Comparison of ENCODE assay signal across 32 cellular contexts in genomic region chr1:157697781-157698569, GRCh38. TPM values are rescaled to one million over a fixed set of nuclear protein-coding genes. Genes with fewer than 3 reads are reported as not detected.
DNase-seq lines count a peak whose midpoint lies in the region; ATAC-seq and TF ChIP-seq lines count a peak whose summit lies in the region.
"Had no signal": no experiment of that assay in that cellular context is flagged by ENCODE, and none has a peak within 500 bp of the region (broad histone marks: within the 10 kb centered on the region; RNA-seq: fewer than 3 reads in every experiment).

No MANE protein-coding gene starts in this region.

- no peak for DNase-seq in activated CD4-positive, alpha-beta memory T cell treated with anti-CD3 and anti-CD28 coated beads for 36 hours
- DNase-seq in activated CD4-positive, alpha-beta memory T cell treated with anti-CD3 and anti-CD28 coated beads, Interleukin-2, amount 10 ng/mL, durations not matched to agents 7 days and 5 days: no peak
- DNase-seq in MM.1S (peak; percentile 88), natural killer cell (no peak)
- no peak for DNase-seq in effector memory CD8-positive, alpha-beta T cell
- DNase-seq: activated CD4-positive, CD25-positive, alpha-beta regulatory T cell; activated naive CD4-positive, alpha-beta T cell treated with Interleukin-2 at 50 U/mL for 16 hours; activated T-cell treated with anti-CD3 and anti-CD28 coated beads, Interleukin-2, amount 50 U/mL, for 4 hours; amniotic stem cell; CD4-positive, alpha-beta memory T cell; colonic mucosa; GF-D8; HCEC 1CT; kidney glomerular epithelial cell; NCI-H1092; NCI-H187; NCI-H2171 treated with DMSO at 0.1 percent for 48 hours; NCI-H69; occipital lobe; SK-N-SH; stimulated activated CD4-positive, alpha-beta T cell treated with anti-CD3 and anti-CD28 coated beads, Interleukin-2, amount 100 ng/mL, for 24 hours had no signal

- no peaks in the 10 kb centered on the region for H3K36me3 ChIP-seq in MM.1S (replicated peaks; ENCODE audit: insufficient read depth, low read length)
- H3K36me3 ChIP-seq: colonic mucosa, gastroesophageal sphincter had no signal

- TF ChIP-seq CTCF in MM.1S (IDR thresholded peaks at IDR 0.05; ENCODE audit: low read length) (no peak), natural killer cell (IDR thresholded peaks at IDR 0.05) (no peak)

- no peak overlapping the region for H3K4me3 Mint-ChIP-seq in activated CD4-positive, alpha-beta memory T cell treated with anti-CD3 and anti-CD28 coated beads for 36 hours
- H3K4me3 Mint-ChIP-seq in activated CD4-positive, alpha-beta memory T cell treated with anti-CD3 and anti-CD28 coated beads, Interleukin-2, amount 10 ng/mL, durations not matched to agents 7 days and 5 days: no peak overlapping the region
- H3K4me3 Mint-ChIP-seq in effector memory CD8-positive, alpha-beta T cell: peak overlapping the region; percentile 65 to 83
- H3K4me3 Mint-ChIP-seq in natural killer cell: peak overlapping the region; percentile 91
- H3K4me3 Mint-ChIP-seq: activated T-cell treated with anti-CD3 and anti-CD28 coated beads, Interleukin-2, amount 50 U/mL, for 4 hours; CD4-positive, alpha-beta memory T cell had no signal

- no peaks in the 10 kb centered on the region for H3K9me3 Mint-ChIP-seq in activated CD4-positive, alpha-beta memory T cell treated with anti-CD3 and anti-CD28 coated beads for 36 hours
- no peaks in the 10 kb centered on the region for H3K9me3 Mint-ChIP-seq in activated CD4-positive, alpha-beta memory T cell treated with anti-CD3 and anti-CD28 coated beads, Interleukin-2, amount 10 ng/mL, durations not matched to agents 7 days and 5 days
- no peaks in the 10 kb centered on the region for H3K9me3 Mint-ChIP-seq in effector memory CD8-positive, alpha-beta T cell
- H3K9me3 Mint-ChIP-seq in natural killer cell: peaks cover 2 to 3% of the 10 kb centered on the region in 2 donors
- H3K9me3 Mint-ChIP-seq: activated T-cell treated with anti-CD3 and anti-CD28 coated beads, Interleukin-2, amount 50 U/mL, for 4 hours had no signal

- no peaks in the 10 kb centered on the region for H3F3A ChIP-seq in MM.1S (ENCODE audit: insufficient read depth, low read length)

- CTCF ChIA-PET in activated CD4-positive, alpha-beta memory T cell treated with anti-CD3 and anti-CD28 coated beads for 36 hours (lab: Charles Lee): no interaction called here
- CTCF ChIA-PET in activated CD4-positive, alpha-beta memory T cell treated with anti-CD3 and anti-CD28 coated beads, Interleukin-2, amount 10 ng/mL, durations not matched to agents 7 days and 5 days (lab: Charles Lee): no interaction called here

- H3K4me2 ChIP-seq in MM.1S (ENCODE audit: low read depth, low read length): peak overlapping the region; percentile 24
- H3K4me2 ChIP-seq: SK-N-SH had no signal

- POLR2A ChIA-PET in activated CD4-positive, alpha-beta memory T cell treated with anti-CD3 and anti-CD28 coated beads for 36 hours (lab: Charles Lee): no interaction called here
- POLR2A ChIA-PET in activated CD4-positive, alpha-beta memory T cell treated with anti-CD3 and anti-CD28 coated beads, Interleukin-2, amount 10 ng/mL, durations not matched to agents 7 days and 5 days (lab: Charles Lee): no interaction called here

- H4K20me1 ChIP-seq in MM.1S (ENCODE audit: insufficient read depth, low read length): no peaks in the 10 kb centered on the region

- no peak overlapping the region for H3K9ac ChIP-seq in MM.1S (ENCODE audit: low read length)
- H3K9ac ChIP-seq: SK-N-SH had no signal

- no peak overlapping the region for H3K4me3 ChIP-seq in MM.1S (ENCODE audit: low read length)
- H3K4me3 ChIP-seq: colonic mucosa, gastroesophageal sphincter had no signal

- peak overlapping the region; percentile 52 for H2AFZ ChIP-seq in MM.1S (ENCODE audit: low read length)

- intact Hi-C loops in activated CD4-positive, alpha-beta memory T cell treated with anti-CD3 and anti-CD28 coated beads for 36 hours (cut with micrococcal nuclease): no loop called here
- intact Hi-C loops in natural killer cell (cut with micrococcal nuclease): no loop called here

- no peaks in the 10 kb centered on the region for H3K36me3 Mint-ChIP-seq in activated CD4-positive, alpha-beta memory T cell treated with anti-CD3 and anti-CD28 coated beads for 36 hours
- H3K36me3 Mint-ChIP-seq in activated CD4-positive, alpha-beta memory T cell treated with anti-CD3 and anti-CD28 coated beads, Interleukin-2, amount 10 ng/mL, durations not matched to agents 7 days and 5 days (ENCODE audit: low read depth): no peaks in the 10 kb centered on the region
- peaks cover 18% of the 10 kb centered on the region for H3K36me3 Mint-ChIP-seq in effector memory CD8-positive, alpha-beta T cell (ENCODE audit: insufficient read depth)
- peaks cover 22% of the 10 kb centered on the region for H3K36me3 Mint-ChIP-seq in natural killer cell
- H3K36me3 Mint-ChIP-seq: CD4-positive, alpha-beta memory T cell had no signal

- no peaks in the 10 kb centered on the region for H3K27me3 ChIP-seq in MM.1S (replicated peaks; ENCODE audit: insufficient read depth, low read length)
- H3K27me3 ChIP-seq: colonic mucosa had no signal

- peaks cover 18% of the 10 kb centered on the region for H3K4me1 ChIP-seq in MM.1S (ENCODE audit: low read length)
- H3K4me1 ChIP-seq: colonic mucosa, gastroesophageal sphincter had no signal

- H3K9me2 ChIP-seq in MM.1S (replicated peaks; ENCODE audit: insufficient read depth, low read length): no peaks in the 10 kb centered on the region
- H3K9me2 ChIP-seq: SK-N-SH had no signal

- no peak for ATAC-seq in effector memory CD8-positive, alpha-beta T cell (replicated peaks)
- ATAC-seq in natural killer cell: no peak
- ATAC-seq in GM18498 (IDR thresholded peaks at IDR 0.05; ENCODE audit: unreplicated experiment): no peak
- ATAC-seq in GM21528 (IDR thresholded peaks at IDR 0.05; ENCODE audit: low FRiP score, unreplicated experiment): no peak
- ATAC-seq in GM21576 (IDR thresholded peaks at IDR 0.05; ENCODE audit: unreplicated experiment): no peak
- ATAC-seq: gastroesophageal sphincter had no signal

- no peaks in the 10 kb centered on the region for H3K79me2 ChIP-seq in MM.1S (ENCODE audit: low read length)

- H3K4me1 Mint-ChIP-seq in activated CD4-positive, alpha-beta memory T cell treated with anti-CD3 and anti-CD28 coated beads for 36 hours (ENCODE audit: low read depth): no peaks in the 10 kb centered on the region
- no peaks in the 10 kb centered on the region for H3K4me1 Mint-ChIP-seq in activated CD4-positive, alpha-beta memory T cell treated with anti-CD3 and anti-CD28 coated beads, Interleukin-2, amount 10 ng/mL, durations not matched to agents 7 days and 5 days
- H3K4me1 Mint-ChIP-seq in effector memory CD8-positive, alpha-beta T cell (ENCODE audit: low read depth in 2 of 2): peaks cover 61 to 89% of the 10 kb centered on the region in 2 donors
- H3K4me1 Mint-ChIP-seq in natural killer cell: peaks cover 99 to 100% of the 10 kb centered on the region in 2 donors

- peak overlapping the region; percentile 10 for H3K27ac Mint-ChIP-seq in activated CD4-positive, alpha-beta memory T cell treated with anti-CD3 and anti-CD28 coated beads for 36 hours
- H3K27ac Mint-ChIP-seq in activated CD4-positive, alpha-beta memory T cell treated with anti-CD3 and anti-CD28 coated beads, Interleukin-2, amount 10 ng/mL, durations not matched to agents 7 days and 5 days: no peak overlapping the region
- peak overlapping the region; percentile 84 to 91 for H3K27ac Mint-ChIP-seq in effector memory CD8-positive, alpha-beta T cell
- H3K27ac Mint-ChIP-seq in natural killer cell: peak overlapping the region; percentile 93 to 95

- no peak overlapping the region; the same call in 1 of the 2 replicates for H3K27ac ChIP-seq in MM.1S (ENCODE audit: low read length)
- H3K27ac ChIP-seq: 22Rv1, colonic mucosa, gastroesophageal sphincter, HL-60, RWPE1 had no signal

- peaks cover 21% of the 10 kb centered on the region for H3K27me3 Mint-ChIP-seq in activated CD4-positive, alpha-beta memory T cell treated with anti-CD3 and anti-CD28 coated beads for 36 hours
- peaks cover 8% of the 10 kb centered on the region for H3K27me3 Mint-ChIP-seq in activated CD4-positive, alpha-beta memory T cell treated with anti-CD3 and anti-CD28 coated beads, Interleukin-2, amount 10 ng/mL, durations not matched to agents 7 days and 5 days
- peaks cover 0 to 9% of the 10 kb centered on the region in 2 donors for H3K27me3 Mint-ChIP-seq in effector memory CD8-positive, alpha-beta T cell
- no peaks in the 10 kb centered on the region for H3K27me3 Mint-ChIP-seq in natural killer cell (ENCODE audit: low read depth in 2 of 2)

- H3K9me3 ChIP-seq in MM.1S (replicated peaks; ENCODE audit: insufficient read depth, low read length): no peaks in the 10 kb centered on the region
- H3K9me3 ChIP-seq: colonic mucosa, gastroesophageal sphincter, SK-N-SH had no signal

RNA-seq across cellular contexts. Expression of gene FCRL3, which starts 2.6 kb away (rescaled TPM):
- under 1 TPM; 0.69 to 0.82 TPM for total RNA-seq in activated CD4-positive, alpha-beta memory T cell treated with anti-CD3 and anti-CD28 coated beads for 36 hours
- under 1 TPM; 0.15 to 0.73 TPM for total RNA-seq in activated CD4-positive, alpha-beta memory T cell treated with anti-CD3 and anti-CD28 coated beads, Interleukin-2, amount 10 ng/mL, durations not matched to agents 7 days and 5 days
- total RNA-seq in natural killer cell: 100 to 1,000 TPM in 1 of 3 donors, 10 to 100 TPM in 2; 69.8 to 117 (median 83.8) TPM
- total RNA-seq: lung microvascular endothelial cell, myocyte, occipital lobe, skeletal muscle tissue, ureter had no signal

Comparison
In these comparisons a context has a peak if more than half of its experiments do, and no peak if none do; other contexts are left out.
1. H3K4me3 Mint-ChIP-seq: peak in effector memory CD8-positive, alpha-beta T cell (2 of 2) and natural killer cell (single experiment); none in activated CD4-positive, alpha-beta memory T cell treated with anti-CD3 and anti-CD28 coated beads for 36 hours (single experiment) and activated CD4-positive, alpha-beta memory T cell treated with anti-CD3 and anti-CD28 coated beads, Interleukin-2, amount 10 ng/mL, durations not matched to agents 7 days and 5 days (single experiment).
2. RNA of gene FCRL3, which starts 2.6 kb away (total RNA-seq): 69.8 to 117 TPM in natural killer cell; 0.69 to 0.82 TPM in activated CD4-positive, alpha-beta memory T cell treated with anti-CD3 and anti-CD28 coated beads for 36 hours and 0.15 to 0.73 TPM in activated CD4-positive, alpha-beta memory T cell treated with anti-CD3 and anti-CD28 coated beads, Interleukin-2, amount 10 ng/mL, durations not matched to agents 7 days and 5 days; every median in the first group is over 10 times any median in the second.